1 cellular context compared by ENCODE assay signal in the genomic region with DNA sequence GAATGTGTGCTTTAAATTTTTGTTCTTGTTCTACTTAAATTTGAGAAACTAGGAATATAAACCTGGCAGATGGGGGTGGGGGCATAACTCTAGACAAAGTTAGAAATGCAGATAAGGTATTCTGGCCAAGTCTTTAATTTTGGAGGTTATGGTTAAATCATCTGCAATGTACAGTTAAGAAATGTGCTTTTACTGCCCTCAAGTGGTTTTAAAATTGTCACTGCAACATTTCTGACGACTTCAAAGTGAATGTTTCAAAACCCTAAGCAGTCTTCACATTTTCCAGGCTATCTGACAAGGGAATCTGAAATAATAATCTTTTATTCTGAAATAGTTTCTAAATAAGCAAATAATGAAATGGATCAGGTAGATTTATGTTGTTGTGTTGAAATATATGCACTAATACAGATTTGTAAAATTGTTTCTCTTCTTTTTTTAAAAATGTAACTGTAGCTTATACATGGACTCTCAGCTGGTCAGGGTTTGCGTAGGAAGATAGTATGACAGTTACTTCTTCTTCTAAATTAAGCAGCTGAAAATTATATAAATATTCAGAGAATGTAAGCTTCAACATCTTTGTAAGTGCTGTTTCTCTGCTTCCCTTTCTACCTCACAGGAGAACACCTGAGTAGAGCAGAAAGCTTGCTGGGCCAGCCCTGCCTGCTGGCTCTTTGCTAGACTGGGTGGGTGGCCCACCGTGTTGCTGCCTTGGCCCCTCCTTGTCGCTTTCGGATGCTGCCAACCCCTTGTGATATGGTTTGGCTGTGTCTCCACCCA.
TF ChIP-seq lines count a peak whose summit lies in the region.

No MANE protein-coding gene starts in this region.

TF ChIP-seq in endothelial cell of umbilical vein, 7 proteins besides CTCF, POLR2A, EP300 and RAD21 (continued from another document):
- no peak for TF ChIP-seq JUN (IDR thresholded peaks at IDR 0.05; ENCODE audit: borderline replicate concordance, insufficient read depth, insufficient read length, low read depth)
